ENCODE assay signal across 1 cellular context in genomic region chr21:45317401-45318145, GRCh38.
TF ChIP-seq lines count a peak whose summit lies in the region.

No MANE protein-coding gene starts in this region.

TF ChIP-seq in H1, 55 proteins besides CTCF, POLR2A, EP300 and RAD21:
- no peak for TF ChIP-seq KDM4A (IDR thresholded peaks at IDR 0.05; ENCODE audit: low read depth, low read length, severe bottlenecking)
- no peak for TF ChIP-seq SP2 (IDR thresholded peaks at IDR 0.05; ENCODE audit: low read length)
- TF ChIP-seq PHF8 (conservative IDR thresholded peaks at IDR 0.05; ENCODE audit: low read depth, low read length) = no peak
- TF ChIP-seq SRF (IDR thresholded peaks at IDR 0.05; ENCODE audit: low read depth, low read length) = no peak
- TF ChIP-seq SP1 (IDR thresholded peaks at IDR 0.05; ENCODE audit: low read depth, low read length) = no peak
- no peak for TF ChIP-seq SP4 (IDR thresholded peaks at IDR 0.05; ENCODE audit: low read length)
- no peak for TF ChIP-seq MAFK (IDR thresholded peaks at IDR 0.05; ENCODE audit: low read depth, low read length)
- no peak for TF ChIP-seq GABPA (IDR thresholded peaks at IDR 0.05; ENCODE audit: borderline replicate concordance, insufficient read depth, low read length)
- no peak for TF ChIP-seq FOSL1 (IDR thresholded peaks at IDR 0.05; ENCODE audit: insufficient read depth, low read depth, low read length)
- no peak for TF ChIP-seq TCF12 (IDR thresholded peaks at IDR 0.05; ENCODE audit: low read depth, low read length)
- TF ChIP-seq SIX5 (IDR thresholded peaks at IDR 0.05; ENCODE audit: low read depth, low read length) = no peak
- TF ChIP-seq GTF2F1 (IDR thresholded peaks at IDR 0.05; ENCODE audit: borderline replicate concordance, low read depth, low read length) = no peak
- no peak for TF ChIP-seq TAF7 (optimal IDR thresholded peaks at IDR 0.05; ENCODE audit: borderline replicate concordance, low read depth, low read length)
- TF ChIP-seq CBX5 (IDR thresholded peaks at IDR 0.05; ENCODE audit: low read depth, low read length) = no peak
- no peak for TF ChIP-seq RNF2 (IDR thresholded peaks at IDR 0.05; ENCODE audit: borderline replicate concordance, low read depth, low read length, missing control alignments, poor library complexity, severe bottlenecking)
